In the genomic region with DNA sequence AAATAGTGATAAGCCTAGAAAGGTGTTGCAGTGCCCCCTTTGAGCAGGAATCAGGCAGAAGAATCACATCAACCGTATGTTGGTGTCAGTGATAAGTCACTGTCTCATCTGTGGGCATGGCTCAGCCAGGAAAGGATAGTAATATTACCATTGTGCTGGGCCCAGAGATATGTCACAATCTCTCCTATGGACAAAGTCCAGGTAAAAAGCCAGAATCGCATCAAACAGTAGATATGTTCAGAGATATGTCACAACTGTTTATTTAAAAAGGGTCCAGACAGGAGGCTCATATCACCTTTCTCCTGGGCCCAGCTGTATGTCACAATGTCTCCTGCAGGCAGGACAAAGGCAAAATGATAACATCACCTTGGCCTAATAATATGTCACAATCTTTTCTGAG, we compare ENCODE assay signal across 17 cellular contexts.
"Had no signal": no experiment of that assay in that cellular context is flagged by ENCODE, and none has a peak within 500 bp of the region (broad histone marks: within the 10 kb centered on the region; RNA-seq: fewer than 3 reads in every experiment).

No MANE protein-coding gene starts in this region.

- H3K4me1 Mint-ChIP-seq: nephron progenitor cell; stimulated activated memory B cell treated with anti-CD40 and anti-IgM and Interleukin-4, amounts not matched to agents 10 μg/mL and 1 μg/mL and 100 μg/mL, for 72 hours had no signal

- H3K36me3 Mint-ChIP-seq: stimulated activated memory B cell treated with anti-CD40 and anti-IgM and Interleukin-4, amounts not matched to agents 10 μg/mL and 1 μg/mL and 100 μg/mL, for 72 hours had no signal

- H3K4me3 Mint-ChIP-seq: dendritic cell treated with granulocyte-macrophage colony-stimulating factor and Interleukin-4, amounts not matched to agents 40 ng/mL and 50 ng/mL, for 4 days; effector memory CD8-positive, alpha-beta T cell; nephron progenitor cell; stimulated activated memory B cell treated with anti-CD40 and anti-IgM and Interleukin-4, amounts not matched to agents 10 μg/mL and 1 μg/mL and 100 μg/mL, for 72 hours had no signal

- ATAC-seq: effector memory CD8-positive, alpha-beta T cell; gastrocnemius medialis; heart right ventricle; naive thymus-derived CD4-positive, alpha-beta T cell; psoas muscle; sciatic nerve; stimulated activated memory B cell treated with anti-CD40 and anti-IgM and Interleukin-4, amounts not matched to agents 10 μg/mL and 1 μg/mL and 100 μg/mL, for 72 hours had no signal

- H3K9me3 Mint-ChIP-seq: dendritic cell treated with granulocyte-macrophage colony-stimulating factor and Interleukin-4, amounts not matched to agents 40 ng/mL and 50 ng/mL, for 4 days; effector memory CD8-positive, alpha-beta T cell; naive thymus-derived CD4-positive, alpha-beta T cell; nephron progenitor cell; stimulated activated memory B cell treated with anti-CD40 and anti-IgM and Interleukin-4, amounts not matched to agents 10 μg/mL and 1 μg/mL and 100 μg/mL, for 72 hours had no signal

- H3K27ac Mint-ChIP-seq: dendritic cell treated with granulocyte-macrophage colony-stimulating factor and Interleukin-4, amounts not matched to agents 40 ng/mL and 50 ng/mL, for 4 days; effector memory CD8-positive, alpha-beta T cell; nephron progenitor cell; stimulated activated memory B cell treated with anti-CD40 and anti-IgM and Interleukin-4, amounts not matched to agents 10 μg/mL and 1 μg/mL and 100 μg/mL, for 72 hours had no signal

- DNase-seq: effector memory CD8-positive, alpha-beta T cell; gastrocnemius medialis; heart right ventricle; hypothalamus; kidney glomerular epithelial cell; mammary epithelial cell; naive thymus-derived CD4-positive, alpha-beta T cell; nephron progenitor cell; psoas muscle; spleen; stimulated activated CD4-positive, alpha-beta T cell treated with anti-CD3 and anti-CD28 coated beads, Interleukin-4, amount 100 ng/mL, for 24 hours; stomach; substantia nigra; transverse colon had no signal

- H3K27me3 Mint-ChIP-seq: dendritic cell treated with granulocyte-macrophage colony-stimulating factor and Interleukin-4, amounts not matched to agents 40 ng/mL and 50 ng/mL, for 4 days; effector memory CD8-positive, alpha-beta T cell; naive thymus-derived CD4-positive, alpha-beta T cell; stimulated activated memory B cell treated with anti-CD40 and anti-IgM and Interleukin-4, amounts not matched to agents 10 μg/mL and 1 μg/mL and 100 μg/mL, for 72 hours had no signal
